ENCODE assay signal across 1 cellular context in the genomic region with DNA sequence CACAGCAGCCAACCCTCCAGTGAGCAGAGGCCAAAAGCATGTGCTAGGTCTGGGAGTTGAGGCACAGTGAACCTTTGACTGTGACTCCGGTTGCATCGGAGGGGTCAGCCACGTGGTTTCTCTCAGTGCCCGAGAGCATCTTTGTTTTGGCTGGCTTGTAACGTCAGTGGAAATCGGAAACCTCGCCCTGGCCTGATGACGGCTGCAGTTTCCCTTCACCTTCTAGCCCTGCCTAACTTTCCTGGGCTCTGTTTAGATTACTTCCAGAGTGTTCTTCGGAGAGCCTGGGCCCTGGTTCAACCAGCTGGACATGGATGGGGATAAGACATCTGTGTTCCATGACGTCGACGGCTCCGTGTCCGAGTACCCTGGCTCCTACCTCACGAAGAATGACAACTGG.
A peak's percentile ranks its signal among the peaks of the same experiment; 100 is the strongest.
TF ChIP-seq lines count a peak whose summit lies in the region.

No MANE protein-coding gene starts in this region.

TF ChIP-seq in IMR-90, 13 proteins besides CTCF, POLR2A, EP300 and RAD21:
- TF ChIP-seq MXI1 (IDR thresholded peaks at IDR 0.05; ENCODE audit: borderline replicate concordance, low read depth, low read length) (peak; percentile 72; the same call in 1 of the 2 replicates), BHLHE40 (IDR thresholded peaks at IDR 0.05; ENCODE audit: low read depth, low read length) (no peak), USF2 (IDR thresholded peaks at IDR 0.05; ENCODE audit: low read depth, low read length) (peak; percentile 65; the same call in 1 of the 2 replicates), NFE2L2 (IDR thresholded peaks at IDR 0.05; ENCODE audit: low read depth, low read length) (no peak), SMC3 (IDR thresholded peaks at IDR 0.05; ENCODE audit: low read depth, low read length) (no peak)
